Comparison of ENCODE assay signal across 9 cellular contexts in the genomic region with DNA sequence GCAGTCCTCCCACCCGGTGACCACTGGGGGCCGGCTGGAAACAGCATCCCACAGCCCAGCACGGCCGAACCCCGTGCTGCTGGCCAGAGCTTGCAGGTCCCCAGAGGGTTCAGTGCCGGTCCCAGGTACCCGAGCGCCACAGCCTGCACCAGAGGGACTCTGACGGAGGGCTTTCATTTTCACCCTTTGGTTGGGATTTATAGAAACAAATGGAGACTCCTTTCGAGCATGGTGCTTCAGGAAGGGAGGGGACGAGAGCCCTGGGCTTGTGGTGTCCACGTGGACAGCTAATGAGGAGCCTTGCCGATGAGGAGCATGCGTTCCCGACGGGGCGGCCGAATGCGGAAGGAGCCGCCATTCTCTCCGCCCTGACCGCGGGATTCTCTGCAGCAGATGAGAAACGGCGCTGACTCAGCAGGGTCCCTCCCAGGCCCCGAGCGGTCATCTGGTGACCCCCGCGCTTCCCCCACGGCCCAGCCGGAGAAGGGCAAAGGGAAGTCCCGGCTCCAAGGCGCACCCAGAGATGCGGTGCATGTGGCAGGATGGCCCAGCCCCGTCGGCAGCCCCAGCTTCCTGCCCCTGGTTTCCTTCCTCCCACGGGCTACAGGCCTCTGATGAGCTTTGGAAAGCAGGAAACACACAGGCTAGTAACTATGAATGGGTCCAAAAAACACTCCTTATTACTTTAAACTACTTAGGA. TPM values are rescaled to one million over a fixed set of nuclear protein-coding genes. Genes with fewer than 3 reads are reported as not detected.
A peak's percentile ranks its signal among the peaks of the same experiment; 100 is the strongest.
DNase-seq lines count a peak whose midpoint lies in the region; ATAC-seq and TF ChIP-seq lines count a peak whose summit lies in the region.
"Had no signal": no experiment of that assay in that cellular context is flagged by ENCODE, and none has a peak within 500 bp of the region (broad histone marks: within the 10 kb centered on the region; RNA-seq: fewer than 3 reads in every experiment).

No MANE protein-coding gene starts in this region.

- no peaks in the 10 kb centered on the region for H3F3A ChIP-seq in MM.1S (ENCODE audit: insufficient read depth, low read length)

- H3K4me3 ChIP-seq in ACC112 (ENCODE audit: low read depth, low read length) (peak overlapping the region; percentile 80), MM.1S (ENCODE audit: low read length) (peak overlapping the region; percentile 55), gastroesophageal sphincter (peak overlapping the region; percentile 0 to 39), sigmoid colon (peak overlapping the region in 3 of 4 donors; percentile 30 to 32 (median 31))

- H3K27ac ChIP-seq in ACC112 (ENCODE audit: low read depth, low read length) (peak overlapping the region; percentile 75), MM.1S (ENCODE audit: low read length) (peak overlapping the region; percentile 58), gastroesophageal sphincter (peak overlapping the region in 3 of 4 donors; percentile 72 to 74 (median 74)), sigmoid colon (peak overlapping the region; percentile 39 to 71 (median 63))
- H3K27ac ChIP-seq: C4-2B had no signal

- TF ChIP-seq EP300 in gastroesophageal sphincter (IDR thresholded peaks at IDR 0.05): no peak
- no peak for TF ChIP-seq EP300 in sigmoid colon (IDR thresholded peaks at IDR 0.05)

- no peak for TF ChIP-seq POLR2A in gastroesophageal sphincter (IDR thresholded peaks at IDR 0.05)
- TF ChIP-seq POLR2A in sigmoid colon (IDR thresholded peaks at IDR 0.05): no peak

- peak; percentile 74 for ATAC-seq in gastroesophageal sphincter

- TF ChIP-seq CTCF in MM.1S (IDR thresholded peaks at IDR 0.05; ENCODE audit: low read length) (no peak), gastroesophageal sphincter (IDR thresholded peaks at IDR 0.05) (no peak), sigmoid colon (IDR thresholded peaks at IDR 0.05) (no peak)

- intact Hi-C loops in sigmoid colon (cut with DNase I): no loop called here

- no peaks in the 10 kb centered on the region for H4K20me1 ChIP-seq in MM.1S (ENCODE audit: insufficient read depth, low read length)

- H3K9me3 ChIP-seq in MM.1S (replicated peaks; ENCODE audit: insufficient read depth, low read length) (no peaks in the 10 kb centered on the region), gastroesophageal sphincter (no peaks in the 10 kb centered on the region), sigmoid colon (no peaks in the 10 kb centered on the region)

- H2AFZ ChIP-seq in ACC112 (ENCODE audit: low read length, unreplicated experiment) (peak overlapping the region; percentile 91), MM.1S (ENCODE audit: low read length) (peak overlapping the region; percentile 33)

- peak overlapping the region; percentile 54 for H3K9ac ChIP-seq in MM.1S (ENCODE audit: low read length)

- 20 to 32% methylated on average over 6 to 10 of the region's 37 CpGs for WGBS in gastroesophageal sphincter (ENCODE audit: low coverage in 1 of 2), 2 donors
- WGBS in sigmoid colon, 2 donors: 37 to 80% methylated on average over 37 of the region's 37 CpGs

- no peaks in the 10 kb centered on the region for H3K9me2 ChIP-seq in MM.1S (replicated peaks; ENCODE audit: insufficient read depth, low read length)

- H3K27me3 ChIP-seq in ACC112 (ENCODE audit: insufficient read depth, low read length): no peaks in the 10 kb centered on the region
- H3K27me3 ChIP-seq in MM.1S (replicated peaks; ENCODE audit: insufficient read depth, low read length): no peaks in the 10 kb centered on the region
- H3K27me3 ChIP-seq in gastroesophageal sphincter: no peaks in the 10 kb centered on the region
- H3K27me3 ChIP-seq in sigmoid colon: no peaks in the 10 kb centered on the region

- DNase-seq in MM.1S (peak; percentile 33), sigmoid colon (peak; percentile 88), NCI-H446 treated with DMSO at 0.1 percent for 48 hours (lab: John Stamatoyannopoulos, UW) (no peak), HPDE6-E6E7 (ENCODE audit: extremely low spot score) (no peak), NCI-H2171 treated with DMSO at 0.1 percent for 48 hours (lab: John Stamatoyannopoulos, UW) (no peak)
- peak; percentile 78 to 82 for DNase-seq in activated T-cell treated with anti-CD3 and anti-CD28 coated beads, Interleukin-2, amount 50 U/mL, for 48 hours

- peaks cover 34% of the 10 kb centered on the region for H3K79me2 ChIP-seq in ACC112 (ENCODE audit: control insufficient read depth, insufficient read depth, low read length, unreplicated experiment)
- peaks cover 61% of the 10 kb centered on the region for H3K79me2 ChIP-seq in MM.1S (ENCODE audit: low read length)

- H3K4me1 ChIP-seq in ACC112 (ENCODE audit: control insufficient read depth, insufficient read depth, low read length, unreplicated experiment) (peaks cover 15% of the 10 kb centered on the region), MM.1S (ENCODE audit: low read length) (no peaks in the 10 kb centered on the region; the same call in 1 of the 2 replicates), gastroesophageal sphincter (peaks cover 0 to 35% (median 16%) of the 10 kb centered on the region in 3 donors), sigmoid colon (peaks cover 0 to 10% (median 9%) of the 10 kb centered on the region in 4 donors)

- peak overlapping the region; percentile 78 for H3K4me2 ChIP-seq in MM.1S (ENCODE audit: low read depth, low read length)

- H3K36me3 ChIP-seq in ACC112 (ENCODE audit: insufficient read depth, low read length): 0 out of 2 replicates have a peak, but pooled peaks cover 3% of the 10 kb centered on the region
- H3K36me3 ChIP-seq in MM.1S (replicated peaks; ENCODE audit: insufficient read depth, low read length): no peaks in the 10 kb centered on the region
- H3K36me3 ChIP-seq in gastroesophageal sphincter: peaks cover 0 to 87% of the 10 kb centered on the region in 2 donors
- peaks cover 0 to 41% (median 26%) of the 10 kb centered on the region in 4 donors for H3K36me3 ChIP-seq in sigmoid colon

RNA-seq across cellular contexts. Expression of gene SLC38A10, which starts 9.8 kb away (rescaled TPM):
- total RNA-seq in gastroesophageal sphincter: 10 to 100 TPM; 70.5 to 99.6 (median 81.8) TPM
- total RNA-seq in sigmoid colon: 10 to 100 TPM; 32.1 to 54.8 (median 42.3) TPM
- 10 to 100 TPM in 2 of 3 donors, 1 to 10 TPM in 1; 7.8 to 88.7 (median 14.1) TPM for polyA plus RNA-seq in sigmoid colon

RNA-seq across cellular contexts. Expression of gene NDUFAF8, which starts 46.2 kb away (rescaled TPM):
- total RNA-seq in gastroesophageal sphincter (10 to 100 TPM; 16.9 to 38.4 (median 22.3) TPM), sigmoid colon (10 to 100 TPM in 3 of 4 donors, 1 to 10 TPM in 1; 8.6 to 52.4 (median 35.0) TPM)
- polyA plus RNA-seq in sigmoid colon: 10 to 100 TPM; 19.7 to 37.6 (median 26.4) TPM

RNA-seq across cellular contexts. Expression of gene TEPSIN, which starts 46.5 kb away (rescaled TPM):
- total RNA-seq in gastroesophageal sphincter (10 to 100 TPM in 3 of 4 donors, 1 to 10 TPM in 1; 8.0 to 43.0 (median 23.5) TPM), sigmoid colon (10 to 100 TPM; 15.7 to 42.8 (median 24.4) TPM)
- polyA plus RNA-seq in sigmoid colon: 10 to 100 TPM in 2 of 3 donors, 1 to 10 TPM in 1; 6.9 to 33.5 (median 11.4) TPM

Comparison
In these comparisons a context has a peak if more than half of its experiments do, and no peak if none do; other contexts are left out.
1. H3K4me3 ChIP-seq: peak in every context shown above with its lines; median percentile 80 in ACC112; 55 in MM.1S; 31 in sigmoid colon; 20 in gastroesophageal sphincter.
2. DNase-seq: peak in MM.1S (single experiment), activated T-cell treated with anti-CD3 and anti-CD28 coated beads, Interleukin-2, amount 50 U/mL, for 48 hours (2 of 2) and sigmoid colon (single experiment); none in NCI-H446 treated with DMSO at 0.1 percent for 48 hours (single experiment), HPDE6-E6E7 (single experiment) and NCI-H2171 treated with DMSO at 0.1 percent for 48 hours (single experiment).
3. Peak in every context shown above with its lines, with median percentiles within 50 percentile points of each other: H3K27ac ChIP-seq.